Comparison of ENCODE assay signal across 11 cellular contexts in the genomic region with DNA sequence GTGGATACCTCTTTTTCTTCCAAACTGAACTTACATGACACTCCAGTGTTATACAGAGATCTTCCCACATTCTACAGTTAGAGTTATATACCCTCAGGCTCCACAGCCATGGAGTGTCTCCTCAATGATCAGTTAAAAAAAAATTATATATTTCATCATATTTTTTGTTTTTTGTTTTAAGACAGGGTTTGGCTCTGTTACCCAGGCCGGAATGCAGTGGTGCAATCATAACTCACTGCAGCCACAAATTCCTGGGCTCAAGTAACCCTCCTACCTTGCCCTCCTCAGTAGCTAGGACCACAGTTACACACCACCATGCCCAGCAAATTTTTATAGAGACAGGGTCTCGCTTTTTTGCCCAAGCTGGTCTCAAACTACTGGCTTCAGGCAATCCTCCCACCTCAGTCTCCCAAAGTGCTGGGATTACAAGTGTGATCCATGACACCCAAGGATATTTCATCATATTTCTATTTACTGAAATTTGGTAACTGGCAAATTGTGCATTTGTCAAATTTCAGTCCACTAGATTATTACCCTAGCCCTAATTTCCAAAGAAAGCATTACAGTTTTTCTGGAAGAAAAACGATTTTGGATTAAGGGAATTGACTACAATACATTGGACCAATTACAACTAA. TPM values are rescaled to one million over a fixed set of nuclear protein-coding genes. Genes with fewer than 3 reads are reported as not detected.
DNase-seq lines count a peak whose midpoint lies in the region; ATAC-seq and TF ChIP-seq lines count a peak whose summit lies in the region.
"Had no signal": no experiment of that assay in that cellular context is flagged by ENCODE, and none has a peak within 500 bp of the region (broad histone marks: within the 10 kb centered on the region; RNA-seq: fewer than 3 reads in every experiment).

No MANE protein-coding gene starts in this region.

- no peaks in the 10 kb centered on the region for H3K27me3 Mint-ChIP-seq in activated naive CD8-positive, alpha-beta T cell

- no peaks in the 10 kb centered on the region for H3K9me3 Mint-ChIP-seq in activated naive CD8-positive, alpha-beta T cell (ENCODE audit: low read depth)
- H3K9me3 Mint-ChIP-seq: activated T-cell treated with anti-CD3 and anti-CD28 coated beads, Interleukin-2, amount 50 U/mL, for 4 hours had no signal

- TF ChIP-seq CTCF in gastroesophageal sphincter (IDR thresholded peaks at IDR 0.05) (no peak), sigmoid colon (IDR thresholded peaks at IDR 0.05) (no peak)

- ATAC-seq in gastroesophageal sphincter = peak; percentile 79
- ATAC-seq in GM21825 (IDR thresholded peaks at IDR 0.05; ENCODE audit: unreplicated experiment) = no peak
- ATAC-seq in GM19455 (IDR thresholded peaks at IDR 0.05; ENCODE audit: unreplicated experiment) = no peak
- ATAC-seq: activated T-cell treated with anti-CD3 and anti-CD28 coated beads, Interleukin-2, amount 50 U/mL, for 4 hours had no signal

- POLR2A ChIA-PET in HEK293T (lab: Yijun Ruan, JAX) = no interaction called here

- H3K27ac Mint-ChIP-seq in activated naive CD8-positive, alpha-beta T cell = peak overlapping the region; percentile 41

- 50 to 51% methylated on average over 1 to 3 of the region's 3 CpGs for WGBS in gastroesophageal sphincter (ENCODE audit: low coverage in 1 of 2), 2 donors
- 63 to 79% methylated on average over 3 of the region's 3 CpGs for WGBS in sigmoid colon, 2 donors

- intact Hi-C loops in sigmoid colon (cut with DNase I) = no loop called here

- H3K4me3 Mint-ChIP-seq in activated naive CD8-positive, alpha-beta T cell = no peak overlapping the region
- H3K4me3 Mint-ChIP-seq: activated T-cell treated with anti-CD3 and anti-CD28 coated beads, Interleukin-2, amount 50 U/mL, for 4 hours had no signal

- H3K4me1 ChIP-seq in gastroesophageal sphincter (peaks cover 0 to 60% (median 7%) of the 10 kb centered on the region in 3 donors), sigmoid colon (peaks cover 0 to 20% (median 16%) of the 10 kb centered on the region in 4 donors)
- H3K4me1 ChIP-seq: HAP-1 had no signal

- H3K27ac ChIP-seq in gastroesophageal sphincter = peak overlapping the region; percentile 24 to 82 (median 72)
- peak overlapping the region; percentile 2 to 72 (median 44) for H3K27ac ChIP-seq in sigmoid colon

- TF ChIP-seq POLR2A in gastroesophageal sphincter (IDR thresholded peaks at IDR 0.05) (no peak), sigmoid colon (IDR thresholded peaks at IDR 0.05) (no peak)

- TF ChIP-seq EP300 in gastroesophageal sphincter (IDR thresholded peaks at IDR 0.05) = no peak
- no peak for TF ChIP-seq EP300 in sigmoid colon (IDR thresholded peaks at IDR 0.05)

- H3K4me3 ChIP-seq in gastroesophageal sphincter (no peak overlapping the region), sigmoid colon (no peak overlapping the region)
- H3K4me3 ChIP-seq: HAP-1 had no signal

- H3K36me3 ChIP-seq in gastroesophageal sphincter (peaks cover 0 to 21% of the 10 kb centered on the region in 2 donors), sigmoid colon (peaks cover 0 to 17% (median 2%) of the 10 kb centered on the region in 4 donors)

- peaks cover 22% of the 10 kb centered on the region for H3K4me1 Mint-ChIP-seq in activated naive CD8-positive, alpha-beta T cell (ENCODE audit: low read depth)

- H3K9me3 ChIP-seq in gastroesophageal sphincter (no peaks in the 10 kb centered on the region), sigmoid colon (no peaks in the 10 kb centered on the region)
- H3K9me3 ChIP-seq: HAP-1 had no signal

- H3K27me3 ChIP-seq in gastroesophageal sphincter (no peaks in the 10 kb centered on the region), sigmoid colon (no peaks in the 10 kb centered on the region)

- DNase-seq in GM03348 (ENCODE audit: low spot score) (peak; percentile 42), sigmoid colon (no peak), D341Med (ENCODE audit: low spot score) (no peak), HEK293T (ENCODE audit: extremely low spot score) (no peak)
- DNase-seq: activated T-cell treated with anti-CD3 and anti-CD28 coated beads, Interleukin-2, amount 50 U/mL, for 4 hours; cerebellar nuclear complex had no signal

- H3K36me3 Mint-ChIP-seq in activated naive CD8-positive, alpha-beta T cell = peaks cover 6% of the 10 kb centered on the region

- CTCF ChIA-PET in HEK293T (lab: Yijun Ruan, JAX) = no interaction called here

TF ChIP-seq in HEK293T, 16 proteins besides CTCF, POLR2A, EP300 and RAD21:
- TF ChIP-seq FOXA1 (IDR thresholded peaks at IDR 0.05) = no peak
- TF ChIP-seq, protein P1, sequence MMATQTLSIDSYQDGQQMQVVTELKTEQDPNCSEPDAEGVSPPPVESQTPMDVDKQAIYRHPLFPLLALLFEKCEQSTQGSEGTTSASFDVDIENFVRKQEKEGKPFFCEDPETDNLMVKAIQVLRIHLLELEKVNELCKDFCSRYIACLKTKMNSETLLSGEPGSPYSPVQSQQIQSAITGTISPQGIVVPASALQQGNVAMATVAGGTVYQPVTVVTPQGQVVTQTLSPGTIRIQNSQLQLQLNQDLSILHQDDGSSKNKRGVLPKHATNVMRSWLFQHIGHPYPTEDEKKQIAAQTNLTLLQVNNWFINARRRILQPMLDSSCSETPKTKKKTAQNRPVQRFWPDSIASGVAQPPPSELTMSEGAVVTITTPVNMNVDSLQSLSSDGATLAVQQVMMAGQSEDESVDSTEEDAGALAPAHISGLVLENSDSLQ (IDR thresholded peaks at IDR 0.05) = no peak
- TF ChIP-seq SP1 (IDR thresholded peaks at IDR 0.05) = no peak
- TF ChIP-seq ELF4 (IDR thresholded peaks at IDR 0.05) = no peak
- TF ChIP-seq TARDBP (IDR thresholded peaks at IDR 0.05) = no peak
- TF ChIP-seq FOXM1 (IDR thresholded peaks at IDR 0.05; ENCODE audit: borderline replicate concordance) = no peak
TF ChIP-seq in HEK293T: peak in this region for 0.

RNA-seq across cellular contexts. Expression of a gene that starts 18.1 kb away (rescaled TPM):
- total RNA-seq in gastroesophageal sphincter (10 to 100 TPM in 1 of 4 donors, 1 to 10 TPM in 3; 6.9 to 15.9 (median 7.7) TPM), sigmoid colon (10 to 100 TPM in 2 of 4 donors, 1 to 10 TPM in 2; 5.4 to 15.8 (median 11.4) TPM)
- polyA plus RNA-seq in sigmoid colon = 1 to 10 TPM in 2 of 3 donors, under 1 TPM in 1; under 0.01 to 1.9 (median 1.4) TPM

RNA-seq across cellular contexts. Expression of a gene that starts 28.2 kb away (rescaled TPM):
- total RNA-seq in gastroesophageal sphincter (10 to 100 TPM; 28.5 to 49.9 (median 38.0) TPM), sigmoid colon (10 to 100 TPM; 24.9 to 34.6 (median 31.5) TPM)
- polyA plus RNA-seq in sigmoid colon = 10 to 100 TPM; 24.8 to 41.6 (median 37.8) TPM

RNA-seq across cellular contexts. Expression of a gene that starts 38.9 kb away (rescaled TPM):
- total RNA-seq in gastroesophageal sphincter (10 to 100 TPM; 10.9 to 16.5 (median 13.4) TPM), sigmoid colon (10 to 100 TPM in 3 of 4 donors, 1 to 10 TPM in 1; 9.4 to 18.6 (median 14.9) TPM)
- 10 to 100 TPM; 16.2 to 24.4 (median 18.3) TPM for polyA plus RNA-seq in sigmoid colon
